Comparison of ENCODE assay signal across 14 cellular contexts in genomic region chr2:103289101-103289725, GRCh38.
A peak's percentile ranks its signal among the peaks of the same experiment; 100 is the strongest.
DNase-seq lines count a peak whose midpoint lies in the region; ATAC-seq and TF ChIP-seq lines count a peak whose summit lies in the region.
"Had no signal": no experiment of that assay in that cellular context is flagged by ENCODE, and none has a peak within 500 bp of the region (broad histone marks: within the 10 kb centered on the region; RNA-seq: fewer than 3 reads in every experiment).

No MANE protein-coding gene starts in this region.

- in situ Hi-C loops in astrocyte of the cerebellum (cut with HindIII; ENCODE audit: low sequenced_read_pairs), result no loop called here

- CTCF ChIA-PET in GM10248 (lab: Yijun Ruan, JAX), result no interaction called here

- peak overlapping the region; percentile 54 for H3K4me3 Mint-ChIP-seq in neural crest cell

- no peaks in the 10 kb centered on the region for H3K36me3 Mint-ChIP-seq in neural crest cell (ENCODE audit: low read depth)

- POLR2A ChIA-PET in GM10248 (lab: Yijun Ruan, JAX), result no interaction called here

- peaks cover 58% of the 10 kb centered on the region for H3K4me1 Mint-ChIP-seq in neural crest cell

- H3K4me3 ChIP-seq in astrocyte of the cerebellum (ENCODE audit: low read depth, low read length), result no peak overlapping the region
- H3K4me3 ChIP-seq: GM12878, stomach had no signal

- no peak overlapping the region for H3K27ac Mint-ChIP-seq in neural crest cell (ENCODE audit: unreplicated experiment)
- H3K27ac Mint-ChIP-seq: activated naive CD4-positive, alpha-beta T cell treated with anti-CD3 and anti-CD28 coated beads, Interleukin-2, amount 50 U/mL, for 72 hours had no signal

- no peaks in the 10 kb centered on the region for H3K9me3 Mint-ChIP-seq in neural crest cell

- DNase-seq in DMS 273 (lab: John Stamatoyannopoulos, UW; ENCODE audit: unreplicated experiment) (peak; percentile 71), NCI-H1694 treated with DMSO at 0.1 percent for 48 hours (lab: John Stamatoyannopoulos, UW) (peak; percentile 34), astrocyte of the cerebellum (ENCODE audit: low read depth) (no peak), neural crest cell (ENCODE audit: low read depth, low spot score) (no peak), NCI-H1930 (lab: John Stamatoyannopoulos, UW) (no peak), GM10248 (ENCODE audit: extremely low spot score) (no peak)
- no peak for DNase-seq in stimulated activated naive CD8-positive, alpha-beta T cell treated with anti-CD3 and anti-CD28 coated beads, Interleukin-15, Interleukin-2, amounts not matched to agents 100 U/mL and 50 U/mL, for 24 hours
- DNase-seq: cortex of kidney; NK-92 treated with Interleukin-12 subunit alpha and Interleukin-12 subunit beta, amount 100 ng/mL, for 24 hours; stimulated activated CD4-positive, alpha-beta T cell treated with anti-CD3 and anti-CD28 coated beads, Interleukin-2, amount 100 ng/mL, for 24 hours; stomach had no signal

- no peak for ATAC-seq in stimulated activated naive CD8-positive, alpha-beta T cell treated with anti-CD3 and anti-CD28 coated beads, Interleukin-15, Interleukin-2, amounts not matched to agents 100 U/mL and 50 U/mL, for 24 hours
- ATAC-seq in GM21723 (IDR thresholded peaks at IDR 0.05; ENCODE audit: unreplicated experiment), result no peak
- ATAC-seq: activated naive CD4-positive, alpha-beta T cell treated with anti-CD3 and anti-CD28 coated beads, Interleukin-2, amount 50 U/mL, for 72 hours; GM12878 had no signal

- TF ChIP-seq CTCF in astrocyte of the cerebellum (IDR thresholded peaks at IDR 0.05; ENCODE audit: low read depth, low read length, missing control alignments), result peak; percentile 39
- TF ChIP-seq CTCF in neural crest cell (conservative IDR thresholded peaks at IDR 0.05), result peak; percentile 47
- no peak for TF ChIP-seq CTCF in GM10248 (IDR thresholded peaks at IDR 0.05; ENCODE audit: control extremely low read depth, extremely low read depth, low read depth, missing control alignments)

- H3K27me3 Mint-ChIP-seq in neural crest cell (ENCODE audit: low read depth), result no peaks in the 10 kb centered on the region

Comparison
In these comparisons a context has a peak if more than half of its experiments do, and no peak if none do; other contexts are left out.
1. DNase-seq: peak in DMS 273 (single experiment) and NCI-H1694 treated with DMSO at 0.1 percent for 48 hours (single experiment); none in astrocyte of the cerebellum (single experiment), neural crest cell (single experiment), stimulated activated naive CD8-positive, alpha-beta T cell treated with anti-CD3 and anti-CD28 coated beads, Interleukin-15, Interleukin-2, amounts not matched to agents 100 U/mL and 50 U/mL, for 24 hours (single experiment), NCI-H1930 (0 of 2) and GM10248 (single experiment).